Comparison of ENCODE assay signal across 26 cellular contexts in genomic region chr5:3002230-3002629, GRCh38.
"Had no signal": no experiment of that assay in that cellular context is flagged by ENCODE, and none has a peak within 500 bp of the region (broad histone marks: within the 10 kb centered on the region; RNA-seq: fewer than 3 reads in every experiment).

No MANE protein-coding gene starts in this region.

- H3K36me3 ChIP-seq: ascending aorta, breast epithelium, cardiac muscle cell, colonic mucosa had no signal

- ATAC-seq: activated CD4-positive, alpha-beta T cell treated with anti-CD3 and anti-CD28 coated beads for 36 hours; activated naive CD4-positive, alpha-beta T cell treated with anti-CD3 and anti-CD28 coated beads, Interleukin-2, amount 50 U/mL, for 72 hours; activated T-cell treated with anti-CD3 and anti-CD28 coated beads, Interleukin-2, amount 50 U/mL, for 72 hours; esophagus mucosa; T-helper 17 cell had no signal

- FAIRE-seq: frontal cortex had no signal

- H3K9me3 ChIP-seq: ascending aorta, colonic mucosa had no signal

- DNase-seq: activated CD4-positive, alpha-beta memory T cell treated with anti-CD3 and anti-CD28 coated beads, Interleukin-2, amount 10 ng/mL, durations not matched to agents 7 days and 5 days; activated CD4-positive, alpha-beta T cell treated with anti-CD3 and anti-CD28 coated beads for 36 hours; activated CD4-positive, alpha-beta T cell treated with anti-CD3 and anti-CD28 coated beads, Interleukin-2, amount 10 ng/mL, durations not matched to agents 24 days and 14 days; activated CD4-positive, CD25-positive, alpha-beta regulatory T cell; activated CD4-positive, CD25-positive, alpha-beta regulatory T cell treated with anti-CD3 and anti-CD28 coated beads, Interleukin-2, amount 50 U/mL, for 72 hours; activated CD8-positive, alpha-beta memory T cell treated with anti-CD3 and anti-CD28 coated beads, Interleukin-2, amount 50 U/mL, for 48 hours; activated gamma-delta T cell; activated naive CD4-positive, alpha-beta T cell; activated naive CD4-positive, alpha-beta T cell treated with anti-CD3 and anti-CD28 coated beads, Interleukin-2, amount 10 ng/mL, durations not matched to agents 7 days and 5 days; activated naive CD8-positive, alpha-beta T cell treated with anti-CD3 and anti-CD28 coated beads, Interleukin-2, amount 10 ng/mL, durations not matched to agents 7 days and 5 days; activated T-cell treated with anti-CD3 and anti-CD28 coated beads for 4 hours; activated T-cell treated with anti-CD3 and anti-CD28 coated beads, Interleukin-2, amount 50 U/mL, for 24 hours; activated T-cell treated with anti-CD3 and anti-CD28 coated beads, Interleukin-2, amount 50 U/mL, for 72 hours; colonic mucosa; dorsolateral prefrontal cortex; effector memory CD4-positive, alpha-beta T cell; foreskin fibroblast; T-helper 1 cell; T-helper 17 cell; T1000 had no signal

- H3K4me3 ChIP-seq: ascending aorta, breast epithelium, cardiac muscle cell, colonic mucosa, dorsolateral prefrontal cortex had no signal

- H3K27ac ChIP-seq: ascending aorta, breast epithelium, cardiac muscle cell, colonic mucosa, dorsolateral prefrontal cortex had no signal

- H3K4me1 ChIP-seq: ascending aorta, breast epithelium, colonic mucosa had no signal

- H3K27me3 ChIP-seq: ascending aorta, cardiac muscle cell, colonic mucosa had no signal
